7 cellular contexts compared by ENCODE assay signal in genomic region chr10:74991435-74991834, GRCh38.
DNase-seq lines count a peak whose midpoint lies in the region; TF ChIP-seq lines count a peak whose summit lies in the region.

No MANE protein-coding gene starts in this region.

- dilution Hi-C loops in mammary epithelial cell (cut with HindIII; ENCODE audit: low sequenced_read_pairs): no loop called here

- no peak overlapping the region for H3K4me3 Mint-ChIP-seq in neural progenitor cell

- DNase-seq in GM10266 (ENCODE audit: extremely low spot score): no peak
- DNase-seq in mammary epithelial cell: peak; percentile 53
- DNase-seq in neural progenitor cell (ENCODE audit: low spot score): peak; percentile 50
- DNase-seq in T-helper 9 cell: no peak
- no peak for DNase-seq in NCI-H1417 (lab: John Stamatoyannopoulos, UW)
- no peak for DNase-seq in substantia nigra (lab: John Stamatoyannopoulos, UW)

- no peaks in the 10 kb centered on the region for H3K4me1 Mint-ChIP-seq in neural progenitor cell

- H2AFZ ChIP-seq in KMS-11 (ENCODE audit: low read depth) (no peak overlapping the region; the same call in 1 of the 2 replicates), mammary epithelial cell (ENCODE audit: low read depth, low read length) (no peak overlapping the region), neural progenitor cell (replicated peaks) (no peak overlapping the region)

- H3K4me1 ChIP-seq in KMS-11 (ENCODE audit: low read depth, poor library complexity, severe bottlenecking) (peaks cover 74% of the 10 kb centered on the region), mammary epithelial cell (ENCODE audit: insufficient read depth, low read length) (no peaks in the 10 kb centered on the region), neural progenitor cell (no peaks in the 10 kb centered on the region)

- intact Hi-C loops in mammary epithelial cell (cut with micrococcal nuclease): loop anchor here (1.0 kb wide), 1 partner anchor 165 kb away; the partner anchor contains the start of gene KAT6B

- no TSS peak for BruUV-seq in mammary epithelial cell (replicated peaks; lab: Mats Ljungman, UMichigan)

- peaks cover 18% of the 10 kb centered on the region for H3K36me3 Mint-ChIP-seq in neural progenitor cell

- no peak overlapping the region for H3K9ac ChIP-seq in KMS-11
- H3K9ac ChIP-seq in mammary epithelial cell (ENCODE audit: insufficient read depth, low read length): no peak overlapping the region
- no peak overlapping the region for H3K9ac ChIP-seq in neural progenitor cell

- no peaks in the 10 kb centered on the region for H3K9me3 Mint-ChIP-seq in neural progenitor cell

- H3K79me2 ChIP-seq in KMS-11 (ENCODE audit: insufficient read depth, low read depth) (no peaks in the 10 kb centered on the region), mammary epithelial cell (ENCODE audit: insufficient read depth, low read length) (no peaks in the 10 kb centered on the region), neural progenitor cell (ENCODE audit: low read depth) (no peaks in the 10 kb centered on the region)

- no peaks in the 10 kb centered on the region for H3K9me3 ChIP-seq in mammary epithelial cell (replicated peaks; ENCODE audit: insufficient read depth, low read length)
- H3K9me3 ChIP-seq in neural progenitor cell (ENCODE audit: low read depth): no peaks in the 10 kb centered on the region

- H3K27me3 Mint-ChIP-seq in neural progenitor cell (ENCODE audit: insufficient read depth, low read depth): no peaks in the 10 kb centered on the region

- H3K27ac Mint-ChIP-seq in neural progenitor cell: no peak overlapping the region

- H3K4me2 ChIP-seq in KMS-11: 0 out of 2 replicates have a peak overlapping the region, but pooled peaks have one; percentile 16
- H3K4me2 ChIP-seq in mammary epithelial cell (ENCODE audit: insufficient read depth, low read depth, low read length): no peak overlapping the region
- no peak overlapping the region for H3K4me2 ChIP-seq in neural progenitor cell

- H4K20me1 ChIP-seq in KMS-11 (ENCODE audit: insufficient read depth) (no peaks in the 10 kb centered on the region), mammary epithelial cell (ENCODE audit: insufficient read depth, low read length) (no peaks in the 10 kb centered on the region), neural progenitor cell (ENCODE audit: low read depth) (no peaks in the 10 kb centered on the region)

- CTCF ChIA-PET in mammary epithelial cell (lab: Charles Lee; ENCODE audit: low non-redundant PET): no interaction called here

- no peak overlapping the region for H3K27ac ChIP-seq in KMS-11
- no peak overlapping the region for H3K27ac ChIP-seq in mammary epithelial cell (ENCODE audit: insufficient read depth, low read depth, low read length)
- H3K27ac ChIP-seq in neural progenitor cell: no peak overlapping the region
- H3K27ac ChIP-seq in substantia nigra (ENCODE audit: low read depth, low read length, poor library complexity, severe bottlenecking): no peak overlapping the region

- H3K4me3 ChIP-seq in KMS-11 (IDR thresholded peaks at IDR 0.05; ENCODE audit: insufficient read depth, low read depth, low read length) (no peak overlapping the region), mammary epithelial cell (replicated peaks in 1 of 3; ENCODE audit: insufficient read depth in 1 of 3, low read depth in 2 of 3, low read length in 3 of 3) (no peak overlapping the region), neural progenitor cell (no peak overlapping the region)

- H3K27me3 ChIP-seq in KMS-11 (ENCODE audit: insufficient read depth, low read depth) (no peaks in the 10 kb centered on the region), mammary epithelial cell (ENCODE audit: insufficient read depth, low read length) (no peaks in the 10 kb centered on the region), neural progenitor cell (no peaks in the 10 kb centered on the region)

- in situ Hi-C loops in mammary epithelial cell (cut with MboI; ENCODE audit: low sequenced_read_pairs in 2 of 2): no loop called here

- no peaks in the 10 kb centered on the region for H3F3A ChIP-seq in neural progenitor cell (ENCODE audit: low read depth)

- TF ChIP-seq CTCF in GM10266 (IDR thresholded peaks at IDR 0.05; ENCODE audit: control insufficient read depth, insufficient read depth, low read depth, missing control alignments) (peak; percentile 27), KMS-11 (conservative IDR thresholded peaks at IDR 0.05; ENCODE audit: low read depth, low read length) (peak; percentile 77), mammary epithelial cell (conservative IDR thresholded peaks at IDR 0.05 in 1 of 2, IDR thresholded peaks at IDR 0.05 in 1 of 2; ENCODE audit: extremely low read depth in 1 of 2, insufficient read depth in 1 of 2, low read depth in 1 of 2, low read length in 2 of 2) (peak; percentile 49 to 59), neural progenitor cell (IDR thresholded peaks at IDR 0.05) (peak; percentile 56)

- H3K36me3 ChIP-seq in KMS-11 (ENCODE audit: insufficient read depth): no peaks in the 10 kb centered on the region
- no peaks in the 10 kb centered on the region for H3K36me3 ChIP-seq in mammary epithelial cell (ENCODE audit: insufficient read depth, low read length)
- H3K36me3 ChIP-seq in neural progenitor cell: no peaks in the 10 kb centered on the region

Comparison
In these comparisons a context has a peak if more than half of its experiments do, and no peak if none do; other contexts are left out.
1. DNase-seq: peak in mammary epithelial cell (single experiment) and neural progenitor cell (single experiment); none in GM10266 (single experiment), T-helper 9 cell (single experiment), NCI-H1417 (0 of 3) and substantia nigra (0 of 49).
2. CTCF ChIP-seq: peak in every context shown above with its lines; median percentile 77 in KMS-11; 56 in neural progenitor cell; 54 in mammary epithelial cell; 27 in GM10266.